Comparison of ENCODE assay signal across 16 cellular contexts in the genomic region with DNA sequence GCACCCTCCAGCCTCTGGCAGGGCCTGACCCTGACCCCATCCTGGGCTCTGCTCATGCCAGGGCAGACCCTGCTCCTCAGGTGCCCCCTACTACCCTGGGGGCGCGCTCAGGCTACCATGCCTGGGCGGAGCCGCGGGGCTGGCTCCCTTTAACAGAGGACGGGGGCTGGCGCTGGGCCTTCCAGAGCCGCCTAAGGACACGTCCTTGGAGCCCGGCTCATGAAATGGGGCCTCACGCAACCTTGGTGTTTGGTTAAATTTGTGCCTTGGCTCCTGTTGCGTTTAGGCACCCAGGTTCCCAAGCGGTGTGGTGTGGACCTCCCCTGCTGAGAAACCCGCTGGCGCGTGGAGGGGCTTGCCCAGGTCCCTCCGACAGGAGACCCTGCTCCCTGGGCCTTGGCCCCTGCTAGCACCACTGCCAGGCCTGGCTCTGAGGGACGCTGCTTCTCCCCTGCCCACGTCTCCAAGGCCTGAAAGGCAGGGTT. TPM values are rescaled to one million over a fixed set of nuclear protein-coding genes. Genes with fewer than 3 reads are reported as not detected.
DNase-seq lines count a peak whose midpoint lies in the region; ATAC-seq and TF ChIP-seq lines count a peak whose summit lies in the region.
"Had no signal": no experiment of that assay in that cellular context is flagged by ENCODE, and none has a peak within 500 bp of the region (broad histone marks: within the 10 kb centered on the region; RNA-seq: fewer than 3 reads in every experiment).

No MANE protein-coding gene starts in this region.

- TF ChIP-seq EP300 in suprapubic skin (IDR thresholded peaks at IDR 0.05): no peak

- H3K4me1 Mint-ChIP-seq in MCF 10A (ENCODE audit: insufficient read depth, unreplicated experiment): peaks cover 38% of the 10 kb centered on the region

- H3K9me3 ChIP-seq in breast epithelium (no peaks in the 10 kb centered on the region), lower lobe of right lung (no peaks in the 10 kb centered on the region), suprapubic skin (no peaks in the 10 kb centered on the region)
- H3K9me3 ChIP-seq: A549 had no signal

- TF ChIP-seq POLR2A in breast epithelium (IDR thresholded peaks at IDR 0.05) (no peak), suprapubic skin (IDR thresholded peaks at IDR 0.05) (no peak)

- ATAC-seq in lower lobe of right lung (no peak), HG02970 (IDR thresholded peaks at IDR 0.05; ENCODE audit: low FRiP score, unreplicated experiment) (no peak)
- ATAC-seq: A549, PC-3 had no signal

- no peak overlapping the region for H3K4me3 ChIP-seq in breast epithelium
- no peak overlapping the region for H3K4me3 ChIP-seq in lower lobe of right lung
- H3K4me3 ChIP-seq in suprapubic skin: no peak overlapping the region
- H3K4me3 ChIP-seq: A549 had no signal

- no peaks in the 10 kb centered on the region for H3K27me3 Mint-ChIP-seq in MCF 10A (ENCODE audit: insufficient read depth, unreplicated experiment)
- H3K27me3 Mint-ChIP-seq: CD4-positive, CD25-positive, alpha-beta regulatory T cell had no signal

- DNase-seq in breast epithelium (ENCODE audit: low spot score in 2 of 2) (no peak), MCF 10A (ENCODE audit: unreplicated experiment) (no peak), RWPE1 (ENCODE audit: low spot score) (no peak), lower lobe of right lung (no peak), suprapubic skin (ENCODE audit: low spot score in 2 of 2) (no peak), T-helper 9 cell (no peak), NCI-H2029 treated with DMSO at 0.1 percent for 48 hours (lab: John Stamatoyannopoulos, UW) (no peak)
- DNase-seq: Calu3; CD4-positive, CD25-positive, alpha-beta regulatory T cell; NCI-H1092 treated with DMSO at 0.1 percent for 48 hours; NCI-H1694 treated with DMSO at 0.1 percent for 48 hours; NCI-H446; PC-3; SW 1271 had no signal

- peaks cover 90% of the 10 kb centered on the region for H3K36me3 Mint-ChIP-seq in MCF 10A (ENCODE audit: insufficient read depth, unreplicated experiment)
- H3K36me3 Mint-ChIP-seq: CD4-positive, CD25-positive, alpha-beta regulatory T cell had no signal

- H3K9me3 Mint-ChIP-seq in MCF 10A (ENCODE audit: unreplicated experiment): no peaks in the 10 kb centered on the region
- H3K9me3 Mint-ChIP-seq: CD4-positive, CD25-positive, alpha-beta regulatory T cell had no signal

- H3K27ac ChIP-seq in breast epithelium (peak overlapping the region; percentile 93 to 98), RWPE1 (peak overlapping the region; percentile 100), lower lobe of right lung (peak overlapping the region; percentile 36), suprapubic skin (peak overlapping the region; percentile 56)
- H3K27ac ChIP-seq: A549 had no signal

- no peak overlapping the region for H3K27ac Mint-ChIP-seq in MCF 10A (ENCODE audit: low read depth, unreplicated experiment)
- H3K27ac Mint-ChIP-seq: CD4-positive, CD25-positive, alpha-beta regulatory T cell had no signal

- POLR2A ChIA-PET in MCF 10A (lab: Yijun Ruan, JAX) (no interaction called here), RWPE1 (lab: Yijun Ruan, JAX; ENCODE audit: low non-redundant PET) (no interaction called here)

- no TSS peak for BruUV-seq in MCF 10A (replicated peaks; lab: Mats Ljungman, UMichigan)

- TF ChIP-seq CTCF in breast epithelium (IDR thresholded peaks at IDR 0.05): no peak
- no peak for TF ChIP-seq CTCF in MCF 10A (IDR thresholded peaks at IDR 0.05; ENCODE audit: unreplicated experiment)
- TF ChIP-seq CTCF in RWPE1 (conservative IDR thresholded peaks at IDR 0.05; ENCODE audit: low read depth): no peak
- no peak for TF ChIP-seq CTCF in lower lobe of right lung (IDR thresholded peaks at IDR 0.05)
- no peak for TF ChIP-seq CTCF in suprapubic skin (IDR thresholded peaks at IDR 0.05)

- no peaks in the 10 kb centered on the region for H3K36me3 ChIP-seq in breast epithelium
- H3K36me3 ChIP-seq in lower lobe of right lung: peaks cover 43% of the 10 kb centered on the region
- H3K36me3 ChIP-seq in suprapubic skin: peaks cover 24% of the 10 kb centered on the region

- H3K4me1 ChIP-seq in breast epithelium: peaks cover 14 to 37% of the 10 kb centered on the region in 2 donors
- peaks cover 51% of the 10 kb centered on the region for H3K4me1 ChIP-seq in lower lobe of right lung
- peaks cover 66% of the 10 kb centered on the region for H3K4me1 ChIP-seq in suprapubic skin

- CTCF ChIA-PET in MCF 10A (lab: Yijun Ruan, JAX): interaction anchor here (0.9 kb wide), 1 partner anchor 21 kb away, joined by 3 read pairs; no protein-coding TSS in a partner anchor
- CTCF ChIA-PET in RWPE1 (lab: Yijun Ruan, JAX): interaction anchor here (0.6 to 1.3 kb wide), 2 partner anchors 36 to 133 kb away, joined by 3 to 5 read pairs; no protein-coding TSS in a partner anchor

- H3K4me3 Mint-ChIP-seq in MCF 10A (ENCODE audit: unreplicated experiment): no peak overlapping the region

- WGBS in suprapubic skin: no CpG with 5 or more reads among the region's 19 CpGs

- H3K27me3 ChIP-seq in breast epithelium: no peaks in the 10 kb centered on the region
- H3K27me3 ChIP-seq in lower lobe of right lung (ENCODE audit: low read depth): no peaks in the 10 kb centered on the region
- no peaks in the 10 kb centered on the region for H3K27me3 ChIP-seq in suprapubic skin

- intact Hi-C loops in breast epithelium (cut with DNase I; ENCODE audit: low total_unique reads): no loop called here
- intact Hi-C loops in MCF 10A (cut with micrococcal nuclease): loop anchor here (10.0 kb wide), 1 partner anchor 61 kb away; a partner anchor contains a TSS
- intact Hi-C loops in lower lobe of right lung (cut with DNase I): no loop called here

RNA-seq across cellular contexts. Expression of a gene that starts 3.4 kb away (rescaled TPM):
- total RNA-seq in breast epithelium (100 to 1,000 TPM in 1 of 3 donors, 10 to 100 TPM in 2; 63.7 to 113 (median 91.2) TPM), MCF 10A (2022) (77.2 and 79.7 TPM in 2 replicates), lower lobe of right lung (73.5 TPM), suprapubic skin (100 to 1,000 TPM in 1 of 4 donors, 10 to 100 TPM in 3; 77.1 to 149 (median 86.6) TPM)

RNA-seq across cellular contexts. Expression of a gene that starts 9.9 kb away (rescaled TPM):
- total RNA-seq in breast epithelium (100 to 1,000 TPM in 1 of 3 donors, 10 to 100 TPM in 2; 23.8 to 122 (median 57.0) TPM), MCF 10A (2022) (88.9 and 125 TPM in 2 replicates), lower lobe of right lung (71.0 TPM), suprapubic skin (100 to 1,000 TPM in 1 of 4 donors, 10 to 100 TPM in 3; 79.2 to 143 (median 85.8) TPM)

RNA-seq across cellular contexts. Expression of a gene that starts 25.1 kb away (rescaled TPM):
- 10 to 100 TPM in 2 of 3 donors, 1 to 10 TPM in 1; 9.4 to 17.7 (median 16.5) TPM for total RNA-seq in breast epithelium
- total RNA-seq in MCF 10A (2022): 42.9 and 51.9 TPM in 2 replicates
- total RNA-seq in lower lobe of right lung: 15.2 TPM
- total RNA-seq in suprapubic skin: 10 to 100 TPM; 19.2 to 39.4 (median 28.3) TPM

RNA-seq across cellular contexts. Expression of a gene that starts 36.7 kb away (rescaled TPM):
- total RNA-seq in breast epithelium: 10 to 100 TPM; 23.4 to 47.5 (median 45.1) TPM
- 45.7 and 46.4 TPM in 2 replicates for total RNA-seq in MCF 10A (2022)
- total RNA-seq in lower lobe of right lung: 28.4 TPM
- 10 to 100 TPM; 26.8 to 64.8 (median 34.1) TPM for total RNA-seq in suprapubic skin

Comparison
In these comparisons a context has a peak if more than half of its experiments do, and no peak if none do; other contexts are left out.
1. H3K27ac ChIP-seq: peak in every context shown above with its lines; median percentile 100 in RWPE1; 96 in breast epithelium; 56 in suprapubic skin; 36 in lower lobe of right lung.